ENCODE assay signal across 26 cellular contexts in genomic region chr2:149164827-149165226, GRCh38.
"Had no signal": no experiment of that assay in that cellular context is flagged by ENCODE, and none has a peak within 500 bp of the region (broad histone marks: within the 10 kb centered on the region; RNA-seq: fewer than 3 reads in every experiment).

No MANE protein-coding gene starts in this region.

- H3K27me3 ChIP-seq: brain microvascular endothelial cell had no signal

- H3K4me3 Mint-ChIP-seq: activated CD4-positive, alpha-beta memory T cell treated with anti-CD3 and anti-CD28 coated beads, Interleukin-2, amount 10 ng/mL, durations not matched to agents 7 days and 5 days; activated CD4-positive, alpha-beta T cell treated with anti-CD3 and anti-CD28 coated beads, Interleukin-2, amount 10 ng/mL, durations not matched to agents 7 days and 5 days; activated naive CD4-positive, alpha-beta T cell treated with anti-CD3 and anti-CD28 coated beads for 36 hours; activated naive CD8-positive, alpha-beta T cell; activated T-helper 17 cell treated with anti-CD3 and anti-CD28 coated beads, Interleukin-2, amount 50 U/mL, for 72 hours had no signal

- H3K4me3 ChIP-seq: K562, SK-N-MC had no signal

- ATAC-seq: activated T-helper 17 cell treated with anti-CD3 and anti-CD28 coated beads, Interleukin-2, amount 50 U/mL, for 72 hours; K562; Panc1; Right ventricle myocardium inferior had no signal

- H3K27ac Mint-ChIP-seq: activated CD4-positive, alpha-beta memory T cell treated with anti-CD3 and anti-CD28 coated beads, Interleukin-2, amount 10 ng/mL, durations not matched to agents 7 days and 5 days; activated CD4-positive, alpha-beta T cell treated with anti-CD3 and anti-CD28 coated beads, Interleukin-2, amount 10 ng/mL, durations not matched to agents 7 days and 5 days; activated naive CD4-positive, alpha-beta T cell treated with anti-CD3 and anti-CD28 coated beads for 36 hours; activated naive CD8-positive, alpha-beta T cell; activated T-helper 17 cell treated with anti-CD3 and anti-CD28 coated beads, Interleukin-2, amount 50 U/mL, for 72 hours had no signal

- H3K9me3 Mint-ChIP-seq: activated CD4-positive, alpha-beta memory T cell treated with anti-CD3 and anti-CD28 coated beads, Interleukin-2, amount 10 ng/mL, durations not matched to agents 7 days and 5 days; activated CD4-positive, alpha-beta T cell treated with anti-CD3 and anti-CD28 coated beads, Interleukin-2, amount 10 ng/mL, durations not matched to agents 7 days and 5 days; activated naive CD4-positive, alpha-beta T cell treated with anti-CD3 and anti-CD28 coated beads for 36 hours; activated T-helper 17 cell treated with anti-CD3 and anti-CD28 coated beads, Interleukin-2, amount 50 U/mL, for 72 hours had no signal

- H3K36me3 Mint-ChIP-seq: activated naive CD8-positive, alpha-beta T cell had no signal

- H3K36me3 ChIP-seq: brain microvascular endothelial cell had no signal

- H3K27ac ChIP-seq: brain microvascular endothelial cell, SK-N-MC, VCaP had no signal

- DNase-seq: activated CD4-positive, alpha-beta memory T cell treated with anti-CD3 and anti-CD28 coated beads, Interleukin-2, amount 10 ng/mL, durations not matched to agents 7 days and 5 days; activated CD4-positive, alpha-beta T cell treated with anti-CD3 and anti-CD28 coated beads, Interleukin-2, amount 10 ng/mL, durations not matched to agents 7 days and 5 days; activated CD4-positive, CD25-positive, alpha-beta regulatory T cell; activated gamma-delta T cell; activated naive CD4-positive, alpha-beta T cell treated with anti-CD3 and anti-CD28 coated beads for 36 hours; activated T-cell treated with anti-CD3 and anti-CD28 coated beads for 4 hours; activated T-cell treated with anti-CD3 and anti-CD28 coated beads, Interleukin-2, amount 50 U/mL, for 48 hours; brain microvascular endothelial cell; Karpas-422; MV-4-11; NCI-H1105; NCI-H146; NCI-H187 treated with DMSO at 0.1 percent for 48 hours; NCI-H2081 treated with DMSO at 0.1 percent for 48 hours; NCI-H446 treated with DMSO at 0.1 percent for 48 hours; NCI-H524 treated with DMSO at 0.1 percent for 48 hours; NCI-H774; RPMI8226; T-helper 1 cell had no signal
